ENCODE assay signal across 31 cellular contexts in the genomic region with DNA sequence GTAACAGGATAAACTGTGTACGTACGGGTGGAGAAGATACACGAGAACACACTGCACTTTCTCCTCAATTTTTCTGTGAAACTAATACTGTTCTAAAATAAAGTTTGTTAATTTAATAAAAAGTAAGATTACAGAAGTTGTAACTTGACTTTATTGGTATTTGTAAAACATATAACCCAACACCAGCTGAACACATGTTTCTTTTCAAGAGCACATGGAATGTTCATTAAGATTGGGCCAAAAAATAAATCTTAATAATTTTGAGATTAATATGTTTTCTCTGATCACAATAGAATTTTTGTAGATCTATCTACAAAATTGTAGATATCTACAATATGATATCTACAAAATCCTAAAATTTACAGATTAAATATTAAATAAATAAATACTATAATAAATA.
"Had no signal": no experiment of that assay in that cellular context is flagged by ENCODE, and none has a peak within 500 bp of the region (broad histone marks: within the 10 kb centered on the region; RNA-seq: fewer than 3 reads in every experiment).

No MANE protein-coding gene starts in this region.

- H3K27ac ChIP-seq: ascending aorta, breast epithelium, cardiac muscle cell, epithelial cell of prostate, esophagus squamous epithelium, VCaP had no signal

- H3K4me1 ChIP-seq: ascending aorta, breast epithelium, esophagus squamous epithelium had no signal

- FAIRE-seq: endothelial cell of umbilical vein had no signal

- H3K4me3 ChIP-seq: ascending aorta, breast epithelium, cardiac muscle cell, esophagus squamous epithelium had no signal

- H3K27me3 ChIP-seq: ascending aorta, breast epithelium, cardiac muscle cell had no signal

- ATAC-seq: activated naive CD4-positive, alpha-beta T cell treated with anti-CD3 and anti-CD28 coated beads, Interleukin-2, amount 50 U/mL, for 72 hours; activated T-cell treated with anti-CD3 and anti-CD28 coated beads, Interleukin-2, amount 50 U/mL, for 72 hours; effector memory CD8-positive, alpha-beta T cell; WTC11 had no signal

- H3K9me3 ChIP-seq: ascending aorta, breast epithelium, esophagus squamous epithelium had no signal

- DNase-seq: activated CD4-positive, alpha-beta memory T cell treated with anti-CD3 and anti-CD28 coated beads, Interleukin-2, amount 10 ng/mL, durations not matched to agents 7 days and 5 days; activated CD4-positive, alpha-beta T cell treated with anti-CD3 and anti-CD28 coated beads for 1 hour; activated CD4-positive, alpha-beta T cell treated with anti-CD3 and anti-CD28 coated beads for 4 hours; activated CD4-positive, alpha-beta T cell treated with anti-CD3 and anti-CD28 coated beads, Interleukin-2, amount 10 ng/mL, durations not matched to agents 7 days and 5 days; activated CD4-positive, alpha-beta T cell treated with anti-CD3 and anti-CD28 coated beads, Interleukin-2, amount 50 U/mL, for 4 hours; activated CD8-positive, alpha-beta memory T cell treated with anti-CD3 and anti-CD28 coated beads, Interleukin-2, amount 50 U/mL, for 48 hours; activated gamma-delta T cell; activated naive CD4-positive, alpha-beta T cell; activated naive CD4-positive, alpha-beta T cell treated with anti-CD3 and anti-CD28 coated beads, Interleukin-2, amount 10 ng/mL, durations not matched to agents 7 days and 5 days; activated naive CD8-positive, alpha-beta T cell treated with anti-CD3 and anti-CD28 coated beads, Interleukin-2, amount 10 ng/mL, durations not matched to agents 7 days and 5 days; activated T-cell treated with anti-CD3 and anti-CD28 coated beads for 4 hours; activated T-cell treated with anti-CD3 and anti-CD28 coated beads, Interleukin-2, amount 50 U/mL, for 24 hours; activated T-cell treated with anti-CD3 and anti-CD28 coated beads, Interleukin-2, amount 50 U/mL, for 72 hours; central memory CD4-positive, alpha-beta T cell; cerebellar nuclear complex; cortex of kidney; dermis blood vessel endothelial cell; effector CD4-positive, alpha-beta T cell; effector memory CD8-positive, alpha-beta T cell; esophagus squamous epithelium; foreskin melanocyte; head of caudate nucleus; T-helper 2 cell had no signal

- H3K36me3 ChIP-seq: ascending aorta, breast epithelium, cardiac muscle cell, esophagus squamous epithelium had no signal
